8 cellular contexts compared by ENCODE assay signal in the genomic region with DNA sequence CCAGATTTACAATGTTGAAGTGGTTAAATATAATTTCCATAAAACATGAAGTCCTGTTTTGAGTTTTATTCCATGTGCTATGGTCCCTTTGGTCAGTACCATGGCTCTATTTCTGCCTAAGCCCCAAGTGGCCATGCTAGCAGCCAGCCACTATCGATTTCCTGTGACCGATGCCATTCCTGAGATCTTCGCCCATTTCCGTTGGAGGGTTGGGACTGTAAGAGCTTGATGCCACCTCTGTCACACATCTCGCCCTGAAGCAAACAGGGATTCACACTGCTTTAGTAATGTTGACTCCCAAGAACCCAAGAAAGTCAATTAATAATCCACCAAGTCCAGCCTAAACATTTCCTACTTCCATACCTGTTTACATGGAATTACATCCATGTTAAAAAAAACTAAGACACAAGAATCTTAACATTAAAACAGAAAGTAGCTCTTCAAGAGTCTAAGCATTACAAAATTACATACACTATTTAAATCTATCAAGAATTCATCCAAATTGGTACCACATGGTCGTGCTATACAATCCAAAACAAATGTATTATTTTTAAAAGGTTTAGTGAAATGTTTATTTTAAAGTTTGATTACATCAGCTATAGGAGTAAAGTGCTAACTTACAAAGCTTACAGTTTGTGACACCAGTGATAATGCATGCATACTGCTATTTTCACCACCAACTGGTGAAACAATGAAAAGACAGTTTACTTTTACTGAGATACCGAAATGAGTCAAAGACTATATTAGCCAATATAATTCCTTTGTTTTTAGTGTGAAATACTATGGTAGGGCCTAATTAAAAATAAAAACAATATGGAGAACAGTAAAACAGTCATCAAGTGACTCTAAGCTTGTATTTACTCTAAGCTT. TPM values are rescaled to one million over a fixed set of nuclear protein-coding genes. Genes with fewer than 3 reads are reported as not detected.
A peak's percentile ranks its signal among the peaks of the same experiment; 100 is the strongest.
DNase-seq lines count a peak whose midpoint lies in the region; ATAC-seq and TF ChIP-seq lines count a peak whose summit lies in the region.

No MANE protein-coding gene starts in this region.

- H3K4me1 ChIP-seq in ACC112 (ENCODE audit: control insufficient read depth, insufficient read depth, low read length, unreplicated experiment) (peaks cover 48% of the 10 kb centered on the region), GM23248 (ENCODE audit: insufficient read depth) (peaks cover 57% of the 10 kb centered on the region)

- H3K4me3 ChIP-seq in ACC112 (ENCODE audit: low read depth, low read length) = peak overlapping the region; percentile 87
- H3K4me3 ChIP-seq in GM23248 = peak overlapping the region; percentile 93
- peak overlapping the region; percentile 89 for H3K4me3 ChIP-seq in fibroblast of the aortic adventitia (ENCODE audit: low read depth, low read length)
- peak overlapping the region in 5 of 7 experiments; percentile 75 to 97 (median 85) for H3K4me3 ChIP-seq in skin epidermis

- H3K27ac ChIP-seq in ACC112 (ENCODE audit: low read depth, low read length) = peak overlapping the region; percentile 93
- peak overlapping the region; percentile 96 for H3K27ac ChIP-seq in GM23248
- peak overlapping the region in 3 of 21 experiments; percentile 30 to 100 (median 100) for H3K27ac ChIP-seq in skin epidermis

- peaks cover 53% of the 10 kb centered on the region for H3F3A ChIP-seq in GM23248 (ENCODE audit: insufficient read depth)

- no peaks in the 10 kb centered on the region for H3K9me3 Mint-ChIP-seq in T-helper 2 cell treated with Interferon-gamma antibody and Interleukin-4, amounts not matched to agents 5 μg/mL and 100 μg/mL, for 36 hours

- peak overlapping the region; percentile 97 for H3K4me3 Mint-ChIP-seq in T-helper 2 cell treated with Interferon-gamma antibody and Interleukin-4, amounts not matched to agents 5 μg/mL and 100 μg/mL, for 36 hours

- peaks cover 41% of the 10 kb centered on the region for H4K20me1 ChIP-seq in GM23248 (ENCODE audit: insufficient read depth)

- H3K9ac ChIP-seq in GM23248 = peak overlapping the region; percentile 98

- no peak for ATAC-seq in GM18867 (IDR thresholded peaks at IDR 0.05; ENCODE audit: unreplicated experiment)
- no peak for ATAC-seq in HG03196 (IDR thresholded peaks at IDR 0.05; ENCODE audit: unreplicated experiment)
- ATAC-seq in HG03135 (IDR thresholded peaks at IDR 0.05; ENCODE audit: unreplicated experiment) = no peak

- H2AFZ ChIP-seq in ACC112 (ENCODE audit: low read length, unreplicated experiment) = no peak overlapping the region
- no peak overlapping the region for H2AFZ ChIP-seq in GM23248

- H3K36me3 ChIP-seq in ACC112 (ENCODE audit: insufficient read depth, low read length) (peaks cover 48% of the 10 kb centered on the region), GM23248 (ENCODE audit: low read depth) (peaks cover 58% of the 10 kb centered on the region)

- in situ Hi-C loops in GM23248 (cut with MboI) = no loop called here

- peak overlapping the region; percentile 97 for H3K4me2 ChIP-seq in GM23248 (ENCODE audit: unreplicated experiment)

- H3K4me1 Mint-ChIP-seq in T-helper 2 cell treated with Interferon-gamma antibody and Interleukin-4, amounts not matched to agents 5 μg/mL and 100 μg/mL, for 36 hours (ENCODE audit: low read depth) = peaks cover 47% of the 10 kb centered on the region

- H3K27me3 Mint-ChIP-seq in T-helper 2 cell treated with Interferon-gamma antibody and Interleukin-4, amounts not matched to agents 5 μg/mL and 100 μg/mL, for 36 hours (ENCODE audit: low read depth) = no peaks in the 10 kb centered on the region

- 53 to 59% methylated on average over 7 of the region's 7 CpGs for WGBS in GM23248 (ENCODE audit: low coverage in 1 of 2, low lambda C conversion rate in 2 of 2, missing lambda C conversion rate in 2 of 2), 2 experiments

- peaks cover 63% of the 10 kb centered on the region for H3K36me3 Mint-ChIP-seq in T-helper 2 cell treated with Interferon-gamma antibody and Interleukin-4, amounts not matched to agents 5 μg/mL and 100 μg/mL, for 36 hours (ENCODE audit: low read depth)

- no peaks in the 10 kb centered on the region for H3K9me2 ChIP-seq in GM23248 (ENCODE audit: insufficient read depth)

- TF ChIP-seq CTCF in fibroblast of the aortic adventitia (IDR thresholded peaks at IDR 0.05; ENCODE audit: insufficient read depth, low read length) = peak; percentile 47

- H3K79me2 ChIP-seq in ACC112 (ENCODE audit: control insufficient read depth, insufficient read depth, low read length, unreplicated experiment) (peaks cover 83% of the 10 kb centered on the region), GM23248 (ENCODE audit: insufficient read depth) (peaks cover 87% of the 10 kb centered on the region)

- DNase-seq in GM23248 (peak; percentile 82), fibroblast of the aortic adventitia (ENCODE audit: low read depth) (peak; percentile 56)
- DNase-seq in T-helper 2 cell treated with Interferon-gamma antibody and Interleukin-4, amounts not matched to agents 5 μg/mL and 100 μg/mL, for 36 hours (ENCODE audit: low spot score) = no peak

- H3K27me3 ChIP-seq in ACC112 (ENCODE audit: insufficient read depth, low read length) = no peaks in the 10 kb centered on the region
- no peaks in the 10 kb centered on the region for H3K27me3 ChIP-seq in GM23248 (replicated peaks; ENCODE audit: insufficient read depth)

- H3K9me3 ChIP-seq in GM23248 (ENCODE audit: low read depth) = no peaks in the 10 kb centered on the region

- peak overlapping the region; percentile 100 for H3K27ac Mint-ChIP-seq in T-helper 2 cell treated with Interferon-gamma antibody and Interleukin-4, amounts not matched to agents 5 μg/mL and 100 μg/mL, for 36 hours

RNA-seq across cellular contexts. Expression of a gene that starts 2.5 kb away (rescaled TPM):
- 247 and 390 TPM in 2 replicates for total RNA-seq in GM23248 (2014; rRNA removed; shearing (Covaris generic))
- 227 and 270 TPM in 2 replicates for polyA plus RNA-seq in GM23248 (2016; fragmentation: Nextera tagmentation; extraction: Ambion mirVana)
- 236 and 510 TPM in 2 replicates for total RNA-seq in fibroblast of the aortic adventitia (ENCODE audit: low replicate concordance)

RNA-seq across cellular contexts. Expression of a gene that starts 32.3 kb away (rescaled TPM):
- 23.3 and 25.0 TPM in 2 replicates for total RNA-seq in GM23248 (2014; rRNA removed; shearing (Covaris generic))
- polyA plus RNA-seq in GM23248 (2016; fragmentation: Nextera tagmentation; extraction: Ambion mirVana) = 35.4 and 37.4 TPM in 2 replicates
- 28.5 and 30.9 TPM in 2 replicates for total RNA-seq in fibroblast of the aortic adventitia (ENCODE audit: low replicate concordance)

RNA-seq across cellular contexts. Expression of a gene that starts 40.3 kb away (rescaled TPM):
- total RNA-seq in GM23248 (2014; rRNA removed; shearing (Covaris generic)) = 148 and 311 TPM in 2 replicates
- 525 and 543 TPM in 2 replicates for polyA plus RNA-seq in GM23248 (2016; fragmentation: Nextera tagmentation; extraction: Ambion mirVana)
- total RNA-seq in fibroblast of the aortic adventitia (ENCODE audit: low replicate concordance) = 164 and 214 TPM in 2 replicates

RNA-seq across cellular contexts. Expression of a gene that starts 40.4 kb away (rescaled TPM):
- 35.8 and 56.9 TPM in 2 replicates for total RNA-seq in GM23248 (2014; rRNA removed; shearing (Covaris generic))
- 31.5 and 33.3 TPM in 2 replicates for polyA plus RNA-seq in GM23248 (2016; fragmentation: Nextera tagmentation; extraction: Ambion mirVana)
- 5.3 and 19.9 TPM in 2 replicates for total RNA-seq in fibroblast of the aortic adventitia (ENCODE audit: low replicate concordance)
